ENCODE assay signal across 7 cellular contexts in the genomic region with DNA sequence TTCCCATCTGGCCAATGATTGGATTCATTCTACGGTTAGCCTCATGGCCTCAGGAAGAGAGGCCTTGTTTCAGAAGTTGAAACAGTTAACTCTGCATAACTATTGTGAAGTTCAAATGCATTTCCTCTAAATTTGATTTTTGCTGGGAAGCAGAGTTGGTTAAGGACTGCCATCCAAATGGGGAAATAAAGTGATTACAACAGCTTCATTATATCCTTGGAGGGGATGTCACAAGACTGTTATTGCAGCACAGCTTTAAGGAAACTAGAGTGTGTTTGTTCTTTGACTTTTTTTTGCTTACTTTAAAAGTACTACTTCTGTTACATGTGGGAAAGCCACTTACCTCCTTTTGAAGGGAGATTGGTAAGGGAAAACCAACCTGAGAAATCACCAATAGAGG.
DNase-seq lines count a peak whose midpoint lies in the region; TF ChIP-seq lines count a peak whose summit lies in the region.

No MANE protein-coding gene starts in this region.

- peaks cover 4 to 60% (median 34%) of the 10 kb centered on the region in 4 donors for H3K4me1 ChIP-seq in tibial nerve

- TF ChIP-seq CTCF in cardiac fibroblast (IDR thresholded peaks at IDR 0.05; ENCODE audit: low read depth, low read length) (no peak), tibial nerve (IDR thresholded peaks at IDR 0.05) (no peak), progenitor cell of endocrine pancreas (IDR thresholded peaks at IDR 0.05; ENCODE audit: unreplicated experiment) (no peak)

- H3K27ac Mint-ChIP-seq in progenitor cell of endocrine pancreas, result no peak overlapping the region

- H3K4me3 Mint-ChIP-seq in progenitor cell of endocrine pancreas (ENCODE audit: low read depth), result no peak overlapping the region

- peak in 1 of 2 donors; percentile 94 for TF ChIP-seq EP300 in tibial nerve (IDR thresholded peaks at IDR 0.05)

- no peaks in the 10 kb centered on the region for H3K27me3 Mint-ChIP-seq in progenitor cell of endocrine pancreas

- no peak for TF ChIP-seq POLR2A in tibial nerve (IDR thresholded peaks at IDR 0.05)

- H3K27ac ChIP-seq in tibial nerve, result peak overlapping the region; percentile 23 to 87 (median 62)

- no peaks in the 10 kb centered on the region for H3K9me3 Mint-ChIP-seq in progenitor cell of endocrine pancreas (ENCODE audit: low read depth)

- peaks cover 10% of the 10 kb centered on the region for H3K36me3 Mint-ChIP-seq in progenitor cell of endocrine pancreas (ENCODE audit: insufficient read depth)

- H3K36me3 ChIP-seq in tibial nerve, result peaks cover 0 to 5% (median 0%) of the 10 kb centered on the region in 3 donors

- 43 to 67% methylated on average over 1 of the region's 1 CpG for WGBS in tibial nerve, 2 donors

- H3K27me3 ChIP-seq in tibial nerve, result no peaks in the 10 kb centered on the region

- H3K4me1 Mint-ChIP-seq in progenitor cell of endocrine pancreas (ENCODE audit: low read depth), result peaks cover 34% of the 10 kb centered on the region

- DNase-seq in Kasumi-1 (lab: John Stamatoyannopoulos, UW), result peak; percentile 36 to 38
- peak; percentile 60 to 80 for DNase-seq in cardiac fibroblast (ENCODE audit: low read depth in 2 of 2)
- DNase-seq in medulla oblongata (ENCODE audit: extremely low spot score), result peak; percentile 80
- peak in 1 of 2 donors; percentile 61 for DNase-seq in tibial nerve (ENCODE audit: low spot score in 2 of 2)
- DNase-seq in progenitor cell of endocrine pancreas (ENCODE audit: low spot score, unreplicated experiment), result no peak
- no peak for DNase-seq in posterior vena cava (ENCODE audit: low spot score)
- DNase-seq in stimulated activated CD4-positive, alpha-beta T cell treated with anti-CD3 and anti-CD28 coated beads, Interleukin-2, amount 100 ng/mL, for 24 hours, result no peak

- no peaks in the 10 kb centered on the region for H3K9me3 ChIP-seq in tibial nerve

- H3K4me3 ChIP-seq in cardiac fibroblast (replicated peaks in 1 of 2; ENCODE audit: low read depth in 2 of 2, low read length in 2 of 2), result no peak overlapping the region
- H3K4me3 ChIP-seq in tibial nerve, result peak overlapping the region in 1 of 4 donors; percentile 28

- intact Hi-C loops in posterior vena cava (cut with DNase I), result no loop called here

Comparison
In these comparisons a context has a peak if more than half of its experiments do, and no peak if none do; other contexts are left out.
1. DNase-seq: peak in Kasumi-1 (2 of 2), cardiac fibroblast (2 of 2) and medulla oblongata (single experiment); none in progenitor cell of endocrine pancreas (single experiment), posterior vena cava (single experiment) and stimulated activated CD4-positive, alpha-beta T cell treated with anti-CD3 and anti-CD28 coated beads, Interleukin-2, amount 100 ng/mL, for 24 hours (0 of 2).